1 cellular context compared by ENCODE assay signal in the genomic region with DNA sequence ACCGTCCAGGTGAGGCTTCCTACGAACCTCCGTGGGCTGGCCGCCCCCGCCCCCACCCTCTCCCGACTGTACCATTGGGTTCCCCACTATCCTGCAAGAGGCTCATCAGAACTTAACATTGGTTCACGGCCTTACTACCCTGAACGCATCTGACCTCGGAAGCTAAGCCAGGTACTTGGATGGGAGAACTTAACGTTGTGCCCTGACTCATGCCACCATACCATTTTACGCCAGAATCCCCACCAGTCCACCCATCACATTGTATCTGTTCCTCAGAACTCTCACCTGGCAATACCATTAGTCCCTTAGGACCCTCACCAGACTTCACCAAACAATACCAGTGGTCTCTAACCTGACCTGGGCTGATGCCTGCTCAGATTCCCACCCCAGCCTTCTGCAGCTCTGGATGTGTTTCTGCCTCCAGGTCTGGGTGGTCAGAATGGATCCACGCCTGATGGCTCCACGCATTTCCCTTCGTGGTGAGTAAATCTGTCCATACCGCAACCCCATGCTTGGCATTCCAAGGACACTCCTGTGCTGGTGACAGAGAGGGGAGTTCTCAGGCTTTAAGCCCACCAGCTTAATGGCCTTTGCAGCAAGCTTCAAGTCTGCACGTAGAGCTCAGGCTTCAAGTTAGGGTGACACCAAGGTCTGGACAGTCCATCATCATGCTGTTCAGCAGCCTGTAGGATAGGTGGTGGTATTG.
TF ChIP-seq lines count a peak whose summit lies in the region.

No MANE protein-coding gene starts in this region.

TF ChIP-seq in H1, 55 proteins besides CTCF, POLR2A, EP300 and RAD21:
- TF ChIP-seq RBBP5 (IDR thresholded peaks at IDR 0.05; ENCODE audit: borderline replicate concordance, low read depth, low read length) = no peak
- no peak for TF ChIP-seq KDM4A (IDR thresholded peaks at IDR 0.05; ENCODE audit: low read depth, low read length, severe bottlenecking)
- TF ChIP-seq BRCA1 (IDR thresholded peaks at IDR 0.05; ENCODE audit: low read depth, low read length) = no peak
- no peak for TF ChIP-seq CTBP2 (IDR thresholded peaks at IDR 0.05; ENCODE audit: borderline replicate concordance, insufficient read depth, insufficient read length, low read length)
- no peak for TF ChIP-seq BCL11A (IDR thresholded peaks at IDR 0.05; ENCODE audit: low read depth in 2 of 2, low read length in 2 of 2)
- no peak for TF ChIP-seq SAP30 (IDR thresholded peaks at IDR 0.05; ENCODE audit: insufficient read depth, insufficient replicate concordance, low read length)
- TF ChIP-seq SP2 (IDR thresholded peaks at IDR 0.05; ENCODE audit: low read length) = no peak
- no peak for TF ChIP-seq PHF8 (conservative IDR thresholded peaks at IDR 0.05; ENCODE audit: low read depth, low read length)
- TF ChIP-seq, protein P1, sequence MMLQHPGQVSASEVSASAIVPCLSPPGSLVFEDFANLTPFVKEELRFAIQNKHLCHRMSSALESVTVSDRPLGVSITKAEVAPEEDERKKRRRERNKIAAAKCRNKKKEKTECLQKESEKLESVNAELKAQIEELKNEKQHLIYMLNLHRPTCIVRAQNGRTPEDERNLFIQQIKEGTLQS (IDR thresholded peaks at IDR 0.05; ENCODE audit: insufficient read depth, low read depth, low read length) = no peak
